1 cellular context compared by ENCODE assay signal in genomic region chr15:63466378-63467192, GRCh38.
TF ChIP-seq lines count a peak whose summit lies in the region.

No MANE protein-coding gene starts in this region.

TF ChIP-seq in HEK293, 187 proteins besides CTCF, POLR2A, EP300 and RAD21 (continued from another document and continues in another):
- TF ChIP-seq, protein P1, sequence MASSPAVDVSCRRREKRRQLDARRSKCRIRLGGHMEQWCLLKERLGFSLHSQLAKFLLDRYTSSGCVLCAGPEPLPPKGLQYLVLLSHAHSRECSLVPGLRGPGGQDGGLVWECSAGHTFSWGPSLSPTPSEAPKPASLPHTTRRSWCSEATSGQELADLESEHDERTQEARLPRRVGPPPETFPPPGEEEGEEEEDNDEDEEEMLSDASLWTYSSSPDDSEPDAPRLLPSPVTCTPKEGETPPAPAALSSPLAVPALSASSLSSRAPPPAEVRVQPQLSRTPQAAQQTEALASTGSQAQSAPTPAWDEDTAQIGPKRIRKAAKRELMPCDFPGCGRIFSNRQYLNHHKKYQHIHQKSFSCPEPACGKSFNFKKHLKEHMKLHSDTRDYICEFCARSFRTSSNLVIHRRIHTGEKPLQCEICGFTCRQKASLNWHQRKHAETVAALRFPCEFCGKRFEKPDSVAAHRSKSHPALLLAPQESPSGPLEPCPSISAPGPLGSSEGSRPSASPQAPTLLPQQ (tag by site-specific recombination; IDR thresholded peaks at IDR 0.05): no peak
- TF ChIP-seq ZNF362 (tag by site-specific recombination; IDR thresholded peaks at IDR 0.05) (no peak), ZNF529 (tag by site-specific recombination; IDR thresholded peaks at IDR 0.05; ENCODE audit: insufficient replicate concordance) (no peak), ZNF610 (tag by site-specific recombination; IDR thresholded peaks at IDR 0.05; ENCODE audit: borderline replicate concordance) (no peak), ZNF837 (tag by site-specific recombination; IDR thresholded peaks at IDR 0.05) (no peak), ZBTB8A (tag by site-specific recombination; IDR thresholded peaks at IDR 0.05) (no peak), ZFHX2 (tag by site-specific recombination; conservative IDR thresholded peaks at IDR 0.05) (peak; percentile 58), ZNF280C (tag by site-specific recombination; IDR thresholded peaks at IDR 0.05) (no peak), KLF16 (tag by site-specific recombination; IDR thresholded peaks at IDR 0.05) (no peak), ZEB2 (tag by site-specific recombination; IDR thresholded peaks at IDR 0.05) (peak; percentile 49; the same call in 1 of the 2 replicates), ZNF600 (tag by site-specific recombination; IDR thresholded peaks at IDR 0.05) (peak; percentile 62), WT1 (tag by site-specific recombination; IDR thresholded peaks at IDR 0.05) (no peak), ZNF791 (tag by site-specific recombination; IDR thresholded peaks at IDR 0.05) (no peak), ZFP41 (tag by site-specific recombination; IDR thresholded peaks at IDR 0.05; ENCODE audit: borderline replicate concordance) (no peak), ZNF658 (tag by site-specific recombination; IDR thresholded peaks at IDR 0.05) (no peak), ZBTB17 (tag by site-specific recombination; IDR thresholded peaks at IDR 0.05) (0 out of 2 replicates have a peak, but pooled peaks have one; percentile 30), ZNF624 (tag by site-specific recombination; IDR thresholded peaks at IDR 0.05) (no peak), MZF1 (tag by site-specific recombination; IDR thresholded peaks at IDR 0.05; ENCODE audit: borderline replicate concordance) (no peak), ZNF16 (tag by site-specific recombination; IDR thresholded peaks at IDR 0.05; ENCODE audit: low read depth) (no peak), ZFP3 (tag by site-specific recombination; IDR thresholded peaks at IDR 0.05; ENCODE audit: low read depth) (no peak), ZNF302 (tag by site-specific recombination; IDR thresholded peaks at IDR 0.05; ENCODE audit: low read depth) (no peak), ZNF596 (tag by site-specific recombination; IDR thresholded peaks at IDR 0.05) (no peak), ZNF701 (tag by site-specific recombination; IDR thresholded peaks at IDR 0.05) (no peak), ZNF518A (tag by site-specific recombination; conservative IDR thresholded peaks at IDR 0.05; ENCODE audit: low read depth) (no peak), ZNF521 (tag by site-specific recombination; IDR thresholded peaks at IDR 0.05) (no peak), ZNF621 (tag by site-specific recombination; IDR thresholded peaks at IDR 0.05) (no peak), YY2 (tag by site-specific recombination; IDR thresholded peaks at IDR 0.05) (no peak), ZNF426 (tag by site-specific recombination; IDR thresholded peaks at IDR 0.05) (no peak), ZNF248 (tag by site-specific recombination; IDR thresholded peaks at IDR 0.05) (no peak), REPIN1 (tag by site-specific recombination; IDR thresholded peaks at IDR 0.05; ENCODE audit: low read depth) (no peak), ZBTB48 (tag by site-specific recombination; IDR thresholded peaks at IDR 0.05) (peak; percentile 98), ZNF394 (tag by site-specific recombination; IDR thresholded peaks at IDR 0.05; ENCODE audit: borderline replicate concordance) (peak; percentile 60; the same call in 1 of the 2 replicates), KLF8 (tag by site-specific recombination; IDR thresholded peaks at IDR 0.05) (no peak), KLF9 (tag by site-specific recombination; IDR thresholded peaks at IDR 0.05; ENCODE audit: low read depth) (no peak), ZNF155 (tag by site-specific recombination; IDR thresholded peaks at IDR 0.05) (no peak), ZNF843 (tag by site-specific recombination; IDR thresholded peaks at IDR 0.05) (no peak), ZNF324 (tag by site-specific recombination; IDR thresholded peaks at IDR 0.05) (no peak), ZNF677 (tag by site-specific recombination; IDR thresholded peaks at IDR 0.05) (no peak), ZNF654 (tag by site-specific recombination; IDR thresholded peaks at IDR 0.05; ENCODE audit: low read depth) (peak; percentile 85), ZNF239 (tag by site-specific recombination; IDR thresholded peaks at IDR 0.05) (no peak)
- TF ChIP-seq, protein P2, sequence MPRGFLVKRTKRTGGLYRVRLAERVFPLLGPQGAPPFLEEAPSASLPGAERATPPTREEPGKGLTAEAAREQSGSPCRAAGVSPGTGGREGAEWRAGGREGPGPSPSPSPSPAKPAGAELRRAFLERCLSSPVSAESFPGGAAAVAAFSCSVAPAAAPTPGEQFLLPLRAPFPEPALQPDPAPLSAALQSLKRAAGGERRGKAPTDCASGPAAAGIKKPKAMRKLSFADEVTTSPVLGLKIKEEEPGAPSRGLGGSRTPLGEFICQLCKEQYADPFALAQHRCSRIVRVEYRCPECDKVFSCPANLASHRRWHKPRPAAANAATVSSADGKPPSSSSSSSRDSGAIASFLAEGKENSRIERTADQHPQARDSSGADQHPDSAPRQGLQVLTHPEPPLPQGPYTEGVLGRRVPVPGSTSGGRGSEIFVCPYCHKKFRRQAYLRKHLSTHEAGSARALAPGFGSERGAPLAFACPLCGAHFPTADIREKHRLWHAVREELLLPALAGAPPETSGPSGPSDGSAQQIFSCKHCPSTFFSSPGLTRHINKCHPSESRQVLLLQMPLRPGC (tag by site-specific recombination; IDR thresholded peaks at IDR 0.05): no peak
- TF ChIP-seq, protein P3, sequence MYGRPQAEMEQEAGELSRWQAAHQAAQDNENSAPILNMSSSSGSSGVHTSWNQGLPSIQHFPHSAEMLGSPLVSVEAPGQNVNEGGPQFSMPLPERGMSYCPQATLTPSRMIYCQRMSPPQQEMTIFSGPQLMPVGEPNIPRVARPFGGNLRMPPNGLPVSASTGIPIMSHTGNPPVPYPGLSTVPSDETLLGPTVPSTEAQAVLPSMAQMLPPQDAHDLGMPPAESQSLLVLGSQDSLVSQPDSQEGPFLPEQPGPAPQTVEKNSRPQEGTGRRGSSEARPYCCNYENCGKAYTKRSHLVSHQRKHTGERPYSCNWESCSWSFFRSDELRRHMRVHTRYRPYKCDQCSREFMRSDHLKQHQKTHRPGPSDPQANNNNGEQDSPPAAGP (tag by site-specific recombination; IDR thresholded peaks at IDR 0.05): peak; percentile 66; the same call in 1 of the 2 replicates
- TF ChIP-seq, protein P4, sequence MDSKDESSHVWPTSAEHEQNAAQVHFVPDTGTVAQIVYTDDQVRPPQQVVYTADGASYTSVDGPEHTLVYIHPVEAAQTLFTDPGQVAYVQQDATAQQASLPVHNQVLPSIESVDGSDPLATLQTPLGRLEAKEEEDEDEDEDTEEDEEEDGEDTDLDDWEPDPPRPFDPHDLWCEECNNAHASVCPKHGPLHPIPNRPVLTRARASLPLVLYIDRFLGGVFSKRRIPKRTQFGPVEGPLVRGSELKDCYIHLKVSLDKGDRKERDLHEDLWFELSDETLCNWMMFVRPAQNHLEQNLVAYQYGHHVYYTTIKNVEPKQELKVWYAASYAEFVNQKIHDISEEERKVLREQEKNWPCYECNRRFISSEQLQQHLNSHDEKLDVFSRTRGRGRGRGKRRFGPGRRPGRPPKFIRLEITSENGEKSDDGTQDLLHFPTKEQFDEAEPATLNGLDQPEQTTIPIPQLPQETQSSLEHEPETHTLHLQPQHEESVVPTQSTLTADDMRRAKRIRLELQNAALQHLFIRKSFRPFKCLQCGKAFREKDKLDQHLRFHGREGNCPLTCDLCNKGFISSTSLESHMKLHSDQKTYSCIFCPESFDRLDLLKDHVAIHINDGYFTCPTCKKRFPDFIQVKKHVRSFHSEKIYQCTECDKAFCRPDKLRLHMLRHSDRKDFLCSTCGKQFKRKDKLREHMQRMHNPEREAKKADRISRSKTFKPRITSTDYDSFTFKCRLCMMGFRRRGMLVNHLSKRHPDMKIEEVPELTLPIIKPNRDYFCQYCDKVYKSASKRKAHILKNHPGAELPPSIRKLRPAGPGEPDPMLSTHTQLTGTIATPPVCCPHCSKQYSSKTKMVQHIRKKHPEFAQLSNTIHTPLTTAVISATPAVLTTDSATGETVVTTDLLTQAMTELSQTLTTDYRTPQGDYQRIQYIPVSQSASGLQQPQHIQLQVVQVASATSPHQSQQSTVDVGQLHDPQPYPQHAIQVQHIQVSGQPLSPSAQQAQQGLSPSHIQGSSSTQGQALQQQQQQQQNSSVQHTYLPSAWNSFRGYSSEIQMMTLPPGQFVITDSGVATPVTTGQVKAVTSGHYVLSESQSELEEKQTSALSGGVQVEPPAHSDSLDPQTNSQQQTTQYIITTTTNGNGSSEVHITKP (tag by site-specific recombination; IDR thresholded peaks at IDR 0.05): 0 out of 2 replicates have a peak, but pooled peaks have one; percentile 16
- TF ChIP-seq, protein P5, sequence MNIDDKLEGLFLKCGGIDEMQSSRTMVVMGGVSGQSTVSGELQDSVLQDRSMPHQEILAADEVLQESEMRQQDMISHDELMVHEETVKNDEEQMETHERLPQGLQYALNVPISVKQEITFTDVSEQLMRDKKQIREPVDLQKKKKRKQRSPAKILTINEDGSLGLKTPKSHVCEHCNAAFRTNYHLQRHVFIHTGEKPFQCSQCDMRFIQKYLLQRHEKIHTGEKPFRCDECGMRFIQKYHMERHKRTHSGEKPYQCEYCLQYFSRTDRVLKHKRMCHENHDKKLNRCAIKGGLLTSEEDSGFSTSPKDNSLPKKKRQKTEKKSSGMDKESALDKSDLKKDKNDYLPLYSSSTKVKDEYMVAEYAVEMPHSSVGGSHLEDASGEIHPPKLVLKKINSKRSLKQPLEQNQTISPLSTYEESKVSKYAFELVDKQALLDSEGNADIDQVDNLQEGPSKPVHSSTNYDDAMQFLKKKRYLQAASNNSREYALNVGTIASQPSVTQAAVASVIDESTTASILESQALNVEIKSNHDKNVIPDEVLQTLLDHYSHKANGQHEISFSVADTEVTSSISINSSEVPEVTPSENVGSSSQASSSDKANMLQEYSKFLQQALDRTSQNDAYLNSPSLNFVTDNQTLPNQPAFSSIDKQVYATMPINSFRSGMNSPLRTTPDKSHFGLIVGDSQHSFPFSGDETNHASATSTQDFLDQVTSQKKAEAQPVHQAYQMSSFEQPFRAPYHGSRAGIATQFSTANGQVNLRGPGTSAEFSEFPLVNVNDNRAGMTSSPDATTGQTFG (tag by site-specific recombination; IDR thresholded peaks at IDR 0.05; ENCODE audit: borderline replicate concordance): no peak
- TF ChIP-seq, protein P6, sequence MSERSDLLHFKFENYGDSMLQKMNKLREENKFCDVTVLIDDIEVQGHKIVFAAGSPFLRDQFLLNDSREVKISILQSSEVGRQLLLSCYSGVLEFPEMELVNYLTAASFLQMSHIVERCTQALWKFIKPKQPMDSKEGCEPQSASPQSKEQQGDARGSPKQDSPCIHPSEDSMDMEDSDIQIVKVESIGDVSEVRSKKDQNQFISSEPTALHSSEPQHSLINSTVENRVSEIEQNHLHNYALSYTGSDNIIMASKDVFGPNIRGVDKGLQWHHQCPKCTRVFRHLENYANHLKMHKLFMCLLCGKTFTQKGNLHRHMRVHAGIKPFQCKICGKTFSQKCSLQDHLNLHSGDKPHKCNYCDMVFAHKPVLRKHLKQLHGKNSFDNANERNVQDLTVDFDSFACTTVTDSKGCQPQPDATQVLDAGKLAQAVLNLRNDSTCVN (tag by site-specific recombination; optimal IDR thresholded peaks at IDR 0.05): no peak
